8 cellular contexts compared by ENCODE assay signal in genomic region chr18:46250812-46251173, GRCh38.
DNase-seq lines count a peak whose midpoint lies in the region; ATAC-seq lines count a peak whose summit lies in the region.

No MANE protein-coding gene starts in this region.

- peak overlapping the region; percentile 79 to 86 (median 84) for H3K4me3 Mint-ChIP-seq in CD8-positive, alpha-beta memory T cell

- H3K4me1 Mint-ChIP-seq in CD8-positive, alpha-beta memory T cell = peaks cover 39 to 75% (median 62%) of the 10 kb centered on the region in 3 donors

- no peaks in the 10 kb centered on the region for H3K9me3 Mint-ChIP-seq in CD8-positive, alpha-beta memory T cell
- H3K9me3 Mint-ChIP-seq in activated naive CD4-positive, alpha-beta T cell treated with anti-CD3 and anti-CD28 coated beads, Interleukin-2, amount 50 U/mL, for 72 hours = peaks cover 0 to 5% of the 10 kb centered on the region in 2 donors

- peaks cover 38% of the 10 kb centered on the region for H3K4me1 ChIP-seq in CD8-positive, alpha-beta memory T cell (ENCODE audit: insufficient read depth, low read length)
- H3K4me1 ChIP-seq in muscle layer of duodenum (ENCODE audit: control insufficient read depth in 1 of 2, insufficient read depth in 2 of 2, low read length in 2 of 2) = peaks cover 9 to 10% of the 10 kb centered on the region in 2 donors

- no peak for DNase-seq in CD8-positive, alpha-beta memory T cell
- DNase-seq in activated naive CD4-positive, alpha-beta T cell treated with anti-CD3 and anti-CD28 coated beads, Interleukin-2, amount 50 U/mL, for 72 hours (ENCODE audit: low spot score in 2 of 2) = no peak
- DNase-seq in COLO668 (lab: John Stamatoyannopoulos, UW; ENCODE audit: unreplicated experiment) = no peak
- DNase-seq in islet precursor cell = no peak
- DNase-seq in Ammon's horn (ENCODE audit: low spot score) = no peak

- no peaks in the 10 kb centered on the region for H3K9me3 ChIP-seq in CD8-positive, alpha-beta memory T cell (ENCODE audit: low read length)
- no peaks in the 10 kb centered on the region for H3K9me3 ChIP-seq in muscle layer of duodenum (ENCODE audit: control insufficient read depth in 1 of 2, low read length in 2 of 2)

- H3K4me3 ChIP-seq in CD8-positive, alpha-beta memory T cell (ENCODE audit: low read length) = peak overlapping the region; percentile 36
- peak overlapping the region in 1 of 2 donors; percentile 5 for H3K4me3 ChIP-seq in muscle layer of duodenum (ENCODE audit: low read depth in 1 of 2, low read length in 2 of 2)

- peaks cover 4% of the 10 kb centered on the region for H3K36me3 ChIP-seq in CD8-positive, alpha-beta memory T cell (ENCODE audit: insufficient read depth, low read length)
- no peaks in the 10 kb centered on the region for H3K36me3 ChIP-seq in muscle layer of duodenum (ENCODE audit: control insufficient read depth in 1 of 2, insufficient read depth in 2 of 2, low read length in 2 of 2)

- H3K36me3 Mint-ChIP-seq in CD8-positive, alpha-beta memory T cell = peaks cover 0 to 29% (median 13%) of the 10 kb centered on the region in 3 donors
- H3K36me3 Mint-ChIP-seq in activated naive CD4-positive, alpha-beta T cell treated with anti-CD3 and anti-CD28 coated beads, Interleukin-2, amount 50 U/mL, for 72 hours = peaks cover 6 to 33% of the 10 kb centered on the region in 2 donors

- CTCF ChIA-PET in CD8-positive, alpha-beta memory T cell (lab: Charles Lee) = interaction anchor here (0.8 to 1.2 kb wide), 4 partner anchors 10 to 408 kb away, joined by 3 to 13 read pairs (median 3); a partner anchor contains a TSS

- peak; percentile 21 for ATAC-seq in HG02678 (IDR thresholded peaks at IDR 0.05; ENCODE audit: unreplicated experiment)
- ATAC-seq in activated naive CD4-positive, alpha-beta T cell treated with anti-CD3 and anti-CD28 coated beads, Interleukin-2, amount 50 U/mL, for 72 hours = no peak
- ATAC-seq in HG02588 (IDR thresholded peaks at IDR 0.05; ENCODE audit: unreplicated experiment) = no peak

- peak overlapping the region; percentile 90 to 100 (median 96) for H3K27ac Mint-ChIP-seq in CD8-positive, alpha-beta memory T cell
- H3K27ac Mint-ChIP-seq in activated naive CD4-positive, alpha-beta T cell treated with anti-CD3 and anti-CD28 coated beads, Interleukin-2, amount 50 U/mL, for 72 hours = peak overlapping the region; percentile 93 to 95

- no peaks in the 10 kb centered on the region for H3K27me3 Mint-ChIP-seq in CD8-positive, alpha-beta memory T cell

- H3K27me3 ChIP-seq in CD8-positive, alpha-beta memory T cell (ENCODE audit: insufficient read depth, low read length, poor library complexity, severe bottlenecking) = no peaks in the 10 kb centered on the region
- no peaks in the 10 kb centered on the region for H3K27me3 ChIP-seq in muscle layer of duodenum (ENCODE audit: low read depth, low read length)

- POLR2A ChIA-PET in CD8-positive, alpha-beta memory T cell (lab: Charles Lee) = interaction anchor here (0.6 kb wide), 1 partner anchor 93 kb away, joined by 3 read pairs; no protein-coding TSS in a partner anchor

- peak overlapping the region; percentile 62 for H3K27ac ChIP-seq in CD8-positive, alpha-beta memory T cell (ENCODE audit: low read depth, low read length)
- H3K27ac ChIP-seq in muscle layer of duodenum (ENCODE audit: low read length) = peak overlapping the region; percentile 47
